ENCODE assay signal across 24 cellular contexts in genomic region chr9:134994926-134995791, GRCh38.
DNase-seq lines count a peak whose midpoint lies in the region; ATAC-seq and TF ChIP-seq lines count a peak whose summit lies in the region.
"Had no signal": no experiment of that assay in that cellular context is flagged by ENCODE, and none has a peak within 500 bp of the region (broad histone marks: within the 10 kb centered on the region; RNA-seq: fewer than 3 reads in every experiment).

No MANE protein-coding gene starts in this region.

- H3K4me1 Mint-ChIP-seq in CD14-positive monocyte = no peaks in the 10 kb centered on the region
- H3K4me1 Mint-ChIP-seq in activated CD4-positive, alpha-beta T cell treated with anti-CD3 and anti-CD28 coated beads, Interleukin-2, amount 10 ng/mL, durations not matched to agents 24 days and 14 days = no peaks in the 10 kb centered on the region

- H3K36me3 Mint-ChIP-seq in CD14-positive monocyte = no peaks in the 10 kb centered on the region
- H3K36me3 Mint-ChIP-seq in activated CD4-positive, alpha-beta T cell treated with anti-CD3 and anti-CD28 coated beads, Interleukin-2, amount 10 ng/mL, durations not matched to agents 24 days and 14 days (ENCODE audit: low read depth) = no peaks in the 10 kb centered on the region
- H3K36me3 Mint-ChIP-seq: CD8-positive, alpha-beta T cell had no signal

- 85 to 96% (median 92%) methylated on average over 11 to 19 of the region's 19 CpGs for WGBS in spleen, 5 donors

- H3K27me3 ChIP-seq in WERI-Rb-1 (ENCODE audit: insufficient read depth, low read depth, severe bottlenecking) = no peaks in the 10 kb centered on the region
- H3K27me3 ChIP-seq in spleen (replicated peaks in 1 of 7) = peaks cover 0 to 9% (median 0%) of the 10 kb centered on the region in 7 donors
- H3K27me3 ChIP-seq: BLaER1 treated with 17β-estradiol and CSF1 and Interleukin-3, amounts not matched to agents 10 nM and 100 nM had no signal

- no peaks in the 10 kb centered on the region for H3K36me3 ChIP-seq in WERI-Rb-1
- no peaks in the 10 kb centered on the region for H3K36me3 ChIP-seq in spleen
- H3K36me3 ChIP-seq: BLaER1 treated with 17β-estradiol and CSF1 and Interleukin-3, amounts not matched to agents 10 nM and 100 nM had no signal

- peaks cover 12% of the 10 kb centered on the region for H3K9me3 ChIP-seq in WERI-Rb-1 (ENCODE audit: severe bottlenecking)
- H3K9me3 ChIP-seq in spleen = peaks cover 0 to 27% (median 18%) of the 10 kb centered on the region in 8 donors
- H3K9me3 ChIP-seq: SK-N-SH had no signal

- H3K9me3 Mint-ChIP-seq in CD14-positive monocyte = peaks cover 19 to 38% (median 25%) of the 10 kb centered on the region in 7 donors
- no peaks in the 10 kb centered on the region for H3K9me3 Mint-ChIP-seq in activated CD4-positive, alpha-beta T cell treated with anti-CD3 and anti-CD28 coated beads, Interleukin-2, amount 10 ng/mL, durations not matched to agents 24 days and 14 days

- H3K27ac ChIP-seq in WERI-Rb-1 = no peak overlapping the region
- no peak overlapping the region for H3K27ac ChIP-seq in spleen
- H3K27ac ChIP-seq: A549; BLaER1 treated with 17β-estradiol and CSF1 and Interleukin-3, amounts not matched to agents 10 nM and 100 nM had no signal

- no peaks in the 10 kb centered on the region for H3K4me1 ChIP-seq in spleen
- H3K4me1 ChIP-seq: A549; BLaER1 treated with 17β-estradiol and CSF1 and Interleukin-3, amounts not matched to agents 10 nM and 100 nM had no signal

- peaks cover 6 to 23% (median 13%) of the 10 kb centered on the region in 3 donors for H3K27me3 Mint-ChIP-seq in CD14-positive monocyte (ENCODE audit: low read depth in 3 of 3)
- no peaks in the 10 kb centered on the region for H3K27me3 Mint-ChIP-seq in activated CD4-positive, alpha-beta T cell treated with anti-CD3 and anti-CD28 coated beads, Interleukin-2, amount 10 ng/mL, durations not matched to agents 24 days and 14 days

- H3K27ac Mint-ChIP-seq in CD14-positive monocyte = no peak overlapping the region
- H3K27ac Mint-ChIP-seq in activated CD4-positive, alpha-beta T cell treated with anti-CD3 and anti-CD28 coated beads, Interleukin-2, amount 10 ng/mL, durations not matched to agents 24 days and 14 days = no peak overlapping the region
- H3K27ac Mint-ChIP-seq: CD8-positive, alpha-beta T cell had no signal

- TF ChIP-seq CTCF in CD14-positive monocyte (IDR thresholded peaks at IDR 0.05) (no peak), WERI-Rb-1 (IDR thresholded peaks at IDR 0.05; ENCODE audit: low read depth, low read length) (no peak), spleen (IDR thresholded peaks at IDR 0.05 in 8 of 11, conservative IDR thresholded peaks at IDR 0.05 in 3 of 11) (no peak)

- H3K4me3 ChIP-seq in WERI-Rb-1 (ENCODE audit: low read depth, low read length) (no peak overlapping the region), spleen (no peak overlapping the region)
- H3K4me3 ChIP-seq: A549; BLaER1 treated with 17β-estradiol and CSF1 and Interleukin-3, amounts not matched to agents 10 nM and 100 nM had no signal

- ATAC-seq in HG02610 (IDR thresholded peaks at IDR 0.05; ENCODE audit: unreplicated experiment) = no peak
- ATAC-seq: A549; CD8-positive, alpha-beta T cell; HCT116 had no signal

- intact Hi-C loops in CD14-positive monocyte (cut with micrococcal nuclease) = no loop called here
- intact Hi-C loops in spleen (cut with DNase I; ENCODE audit: low total_unique reads) = no loop called here
- intact Hi-C loops in activated CD4-positive, alpha-beta T cell treated with anti-CD3 and anti-CD28 coated beads, Interleukin-2, amount 10 ng/mL, durations not matched to agents 24 days and 14 days (cut with micrococcal nuclease) = no loop called here

- TF ChIP-seq POLR2A in spleen (IDR thresholded peaks at IDR 0.05) = no peak

- DNase-seq in CD14-positive monocyte (ENCODE audit: low spot score) (peak; percentile 27), WERI-Rb-1 (peak; percentile 0), mesenteric fat pad (ENCODE audit: low spot score) (peak; percentile 85), spleen (peak; percentile 58), NCI-H146 treated with DMSO at 0.1 percent for 48 hours (lab: John Stamatoyannopoulos, UW; ENCODE audit: unreplicated experiment) (no peak)
- DNase-seq in activated CD4-positive, alpha-beta T cell treated with anti-CD3 and anti-CD28 coated beads, Interleukin-2, amount 10 ng/mL, durations not matched to agents 24 days and 14 days = no peak
- DNase-seq: AML-193; CD8-positive, alpha-beta T cell; DMS 273 treated with DMSO at 0.1 percent for 48 hours; DMS79; EL; GF-D8; Karpas-422; NCI-H1092; NCI-H1417 treated with DMSO at 0.1 percent for 48 hours; NCI-H187; NCI-H446; NCI-H524 treated with DMSO at 0.1 percent for 48 hours; NCI-H774; SK-N-SH had no signal

- H3K4me3 Mint-ChIP-seq in CD14-positive monocyte = no peak overlapping the region
- no peak overlapping the region for H3K4me3 Mint-ChIP-seq in activated CD4-positive, alpha-beta T cell treated with anti-CD3 and anti-CD28 coated beads, Interleukin-2, amount 10 ng/mL, durations not matched to agents 24 days and 14 days
- H3K4me3 Mint-ChIP-seq: CD8-positive, alpha-beta T cell had no signal

Comparison
In these comparisons a context has a peak if more than half of its experiments do, and no peak if none do; other contexts are left out.
1. DNase-seq: peak in CD14-positive monocyte (single experiment), WERI-Rb-1 (single experiment), mesenteric fat pad (single experiment) and spleen (single experiment); none in NCI-H146 treated with DMSO at 0.1 percent for 48 hours (single experiment) and activated CD4-positive, alpha-beta T cell treated with anti-CD3 and anti-CD28 coated beads, Interleukin-2, amount 10 ng/mL, durations not matched to agents 24 days and 14 days (single experiment).